Comparison of ENCODE assay signal across 16 cellular contexts in genomic region chr4:98958065-98958464, GRCh38. TPM values are rescaled to one million over a fixed set of nuclear protein-coding genes. Genes with fewer than 3 reads are reported as not detected.
DNase-seq lines count a peak whose midpoint lies in the region; ATAC-seq, FAIRE-seq and TF ChIP-seq lines count a peak whose summit lies in the region.
"Had no signal": no experiment of that assay in that cellular context is flagged by ENCODE, and none has a peak within 500 bp of the region (broad histone marks: within the 10 kb centered on the region; RNA-seq: fewer than 3 reads in every experiment).

No MANE protein-coding gene starts in this region.

- no peak overlapping the region for H3K27ac ChIP-seq in HepG2 (ENCODE audit: extremely low read length, insufficient read depth, low read length)
- no peak overlapping the region for H3K27ac ChIP-seq in right lobe of liver
- no peak overlapping the region for H3K27ac ChIP-seq in osteoblast (ENCODE audit: low read depth, low read length)
- H3K27ac ChIP-seq: BLaER1 treated with 17β-estradiol and CSF1 and Interleukin-3, amounts not matched to agents 10 nM and 100 nM; GM23248; KMS-11 had no signal

- TF ChIP-seq POLR2A in HepG2 (IDR thresholded peaks at IDR 0.05; ENCODE audit: insufficient read depth in 1 of 2, low read depth in 2 of 2, low read length in 2 of 2) (no peak), right lobe of liver (IDR thresholded peaks at IDR 0.05) (no peak)

- H3K27me3 ChIP-seq in HepG2 (ENCODE audit: control insufficient read depth in 1 of 2, insufficient read depth in 2 of 2, low read length in 2 of 2) (no peaks in the 10 kb centered on the region), right lobe of liver (no peaks in the 10 kb centered on the region), osteoblast (ENCODE audit: insufficient read depth, low read length) (no peaks in the 10 kb centered on the region)
- H3K27me3 ChIP-seq: BLaER1 treated with 17β-estradiol and CSF1 and Interleukin-3, amounts not matched to agents 10 nM and 100 nM had no signal

- ATAC-seq in HepG2 (no peak), right lobe of liver (no peak), GM21390 (IDR thresholded peaks at IDR 0.05; ENCODE audit: unreplicated experiment) (peak; percentile 49), HG03097 (IDR thresholded peaks at IDR 0.05; ENCODE audit: low FRiP score, unreplicated experiment) (peak; percentile 57), GM18861 (IDR thresholded peaks at IDR 0.05; ENCODE audit: unreplicated experiment) (no peak)

- TF ChIP-seq RAD21 in HepG2 (CRISPR knock-in tag; IDR thresholded peaks at IDR 0.05) = no peak

- FAIRE-seq in HepG2 (lab: Jason Lieb, UNC) = no peak
- FAIRE-seq: GM12891 had no signal

- H3K9ac ChIP-seq in HepG2 (ENCODE audit: insufficient read depth, low read depth, low read length) = no peak overlapping the region
- H3K9ac ChIP-seq: BLaER1 treated with 17β-estradiol and CSF1 and Interleukin-3, amounts not matched to agents 10 nM and 100 nM; GM23248; KMS-11 had no signal

- intact Hi-C loops in HepG2 (cut with micrococcal nuclease; ENCODE audit: unreplicated experiment) = no loop called here
- intact Hi-C loops in right lobe of liver (cut with DNase I) = no loop called here

- H3K4me2 ChIP-seq in HepG2 (ENCODE audit: low read depth, low read length) = 0 out of 2 replicates have a peak overlapping the region, but pooled peaks have one; percentile 15
- no peak overlapping the region for H3K4me2 ChIP-seq in osteoblast (ENCODE audit: insufficient read depth, low read length)
- H3K4me2 ChIP-seq: BLaER1 treated with 17β-estradiol and CSF1 and Interleukin-3, amounts not matched to agents 10 nM and 100 nM; KMS-11 had no signal

- 48% methylated on average over 2 of the region's 2 CpGs for WGBS in HepG2 (ENCODE audit: low lambda C conversion rate)
- 86% methylated on average over 2 of the region's 2 CpGs for WGBS in right lobe of liver (ENCODE audit: insufficient coverage, low coverage, low lambda C conversion rate, missing lambda C conversion rate)

- BruUV-seq in HepG2 (replicated peaks; lab: Mats Ljungman, UMichigan) = no TSS peak

- H2AFZ ChIP-seq in HepG2 (ENCODE audit: low read length) (no peak overlapping the region), osteoblast (ENCODE audit: low read length) (peak overlapping the region; percentile 59)
- H2AFZ ChIP-seq: GM23248 had no signal

- H3K4me3 ChIP-seq in HepG2 (replicated peaks in 1 of 3; ENCODE audit: insufficient read depth in 1 of 3, low read depth in 2 of 3, low read length in 3 of 3) (no peak overlapping the region), right lobe of liver (no peak overlapping the region), osteoblast (ENCODE audit: insufficient read depth, low read length) (no peak overlapping the region)
- H3K4me3 ChIP-seq: BLaER1 treated with 17β-estradiol and CSF1 and Interleukin-3, amounts not matched to agents 10 nM and 100 nM; GM23248 had no signal

- POLR2A ChIA-PET in HepG2 (lab: Yijun Ruan, JAX) = no interaction called here

- in situ Hi-C loops in HepG2 (cut with HindIII; ENCODE audit: extremely low pct_ligation_motif_present, low pct_unique_long_range_greater_than_20kb) = no loop called here

- H3K4me1 ChIP-seq in HepG2 (ENCODE audit: insufficient read depth, low read length) (no peaks in the 10 kb centered on the region), right lobe of liver (no peaks in the 10 kb centered on the region), osteoblast (ENCODE audit: insufficient read depth, low read length) (no peaks in the 10 kb centered on the region)
- H3K4me1 ChIP-seq: BLaER1 treated with 17β-estradiol and CSF1 and Interleukin-3, amounts not matched to agents 10 nM and 100 nM had no signal

- TF ChIP-seq EP300 in HepG2 (IDR thresholded peaks at IDR 0.05; ENCODE audit: low read depth in 2 of 2, low read length in 2 of 2) (no peak), HepG2 (CRISPR knock-in tag; IDR thresholded peaks at IDR 0.05; ENCODE audit: borderline replicate concordance) (no peak)

- H3K36me3 ChIP-seq in HepG2 (replicated peaks in 1 of 2; ENCODE audit: control insufficient read depth in 1 of 2, insufficient read depth in 2 of 2, low read length in 2 of 2) = no peaks in the 10 kb centered on the region
- H3K36me3 ChIP-seq in right lobe of liver = no peaks in the 10 kb centered on the region
- no peaks in the 10 kb centered on the region for H3K36me3 ChIP-seq in osteoblast (ENCODE audit: insufficient read depth, low read length)
- H3K36me3 ChIP-seq: BLaER1 treated with 17β-estradiol and CSF1 and Interleukin-3, amounts not matched to agents 10 nM and 100 nM had no signal

- TF ChIP-seq CTCF in HepG2 (CRISPR knock-in tag; IDR thresholded peaks at IDR 0.05) (no peak), right lobe of liver (IDR thresholded peaks at IDR 0.05) (no peak), osteoblast (IDR thresholded peaks at IDR 0.05; ENCODE audit: extremely low read depth, low read depth, low read length) (no peak)

- H3K9me3 ChIP-seq in HepG2 (ENCODE audit: low read length) (no peaks in the 10 kb centered on the region), right lobe of liver (no peaks in the 10 kb centered on the region), osteoblast (ENCODE audit: low read depth, low read length) (no peaks in the 10 kb centered on the region)
- H3K9me3 ChIP-seq: BLaER1 treated with 17β-estradiol and CSF1 and Interleukin-3, amounts not matched to agents 10 nM and 100 nM had no signal

- DNase-seq in HepG2 (ENCODE audit: low spot score) (no peak), right lobe of liver (no peak), osteoblast (ENCODE audit: insufficient read length, low spot score, missing footprints) (no peak), HuH-7.5 (ENCODE audit: low spot score) (no peak)
- DNase-seq in activated effector memory CD4-positive, alpha-beta T cell treated with Interleukin-2 at 50 U/mL for 16 hours = no peak
- DNase-seq: 8988T, ACHN, DMS53, GM23248, H7 had no signal

- H4K20me1 ChIP-seq in HepG2 (ENCODE audit: insufficient read depth, low read length) (no peaks in the 10 kb centered on the region), osteoblast (ENCODE audit: insufficient read depth, low read length) (no peaks in the 10 kb centered on the region)
- H4K20me1 ChIP-seq: BLaER1 treated with 17β-estradiol and CSF1 and Interleukin-3, amounts not matched to agents 10 nM and 100 nM had no signal

- H3K79me2 ChIP-seq in HepG2 (ENCODE audit: insufficient read depth, low read length) (no peaks in the 10 kb centered on the region), osteoblast (ENCODE audit: insufficient read depth, low read length) (no peaks in the 10 kb centered on the region)

- CTCF ChIA-PET in HepG2 (lab: Yijun Ruan, JAX; ENCODE audit: low intra/inter-chr PET ratio, low total read pairs) = no interaction called here

RNA-seq across cellular contexts. Expression of gene EIF4E, which starts 29.1 kb away (rescaled TPM):
- total RNA-seq in HepG2 (2016; rRNA removed; fragmentation: Illumina TruSeq; extraction: Trizol) (194 and 288 TPM in 2 replicates), right lobe of liver (10 to 100 TPM; 28.4 to 48.8 (median 34.3) TPM), osteoblast (94.9 and 105 TPM in 2 replicates)
- total RNA-seq in HepG2 (2016; cell fraction: cytosol; rRNA removed; fragmentation: Illumina TruSeq; extraction: Trizol; ENCODE audit: low read depth) = 40.9 and 48.1 TPM in 2 replicates
- total RNA-seq in HepG2 (2016; cell fraction: insoluble cytoplasmic fraction; rRNA removed; fragmentation: Illumina TruSeq; extraction: Trizol) = 189 and 288 TPM in 2 replicates
- 81.4 and 95.8 TPM in 2 replicates for total RNA-seq in HepG2 (2016; cell fraction: membrane; rRNA removed; fragmentation: Illumina TruSeq; extraction: Trizol)
- 82.9 and 99.3 TPM in 2 replicates for total RNA-seq in HepG2 (2016; cell fraction: nucleus; rRNA removed; fragmentation: Illumina TruSeq; extraction: Trizol)
- polyA plus RNA-seq in HepG2 (2011; rRNA removed) = 37.1 and 50.8 TPM in 2 replicates
- 26.0 and 35.9 TPM in 2 replicates for polyA plus RNA-seq in HepG2 (2011; cell fraction: cytosol; rRNA removed)
- 15.4 and 20.2 TPM in 2 replicates for polyA plus RNA-seq in HepG2 (2011; cell fraction: nucleus; rRNA removed)
- polyA plus RNA-seq in HepG2 (2012) = 53.5 and 67.1 TPM in 2 replicates
- 13.9 and 17.2 TPM in 2 replicates for polyA plus RNA-seq in HepG2 (2016; cell fraction: cytosol; fragmentation: Illumina TruSeq; extraction: Trizol; ENCODE audit: low read depth)
- 202 and 240 TPM in 2 replicates for polyA plus RNA-seq in HepG2 (2016; cell fraction: insoluble cytoplasmic fraction; fragmentation: Illumina TruSeq; extraction: Trizol; ENCODE audit: low read depth)
- 27.3 and 34.3 TPM in 2 replicates for polyA plus RNA-seq in HepG2 (2016; cell fraction: membrane; fragmentation: Illumina TruSeq; extraction: Trizol; ENCODE audit: low read depth)
- 73.4 and 87.3 TPM in 2 replicates for polyA plus RNA-seq in HepG2 (2016; cell fraction: nucleus; fragmentation: Illumina TruSeq; extraction: Trizol; ENCODE audit: insufficient read depth, low read depth)
- 17.0 and 19.1 TPM in 2 replicates for polyA minus RNA-seq in HepG2 (2011; rRNA and poly(A)+ RNA removed; ENCODE audit: low replicate concordance)
- 66.1 and 67.1 TPM in 2 replicates for polyA minus RNA-seq in HepG2 (2011; cell fraction: cytosol; rRNA and poly(A)+ RNA removed)
- polyA minus RNA-seq in HepG2 (2011; cell fraction: nucleus; rRNA and poly(A)+ RNA removed) = 70.2 and 70.7 TPM in 2 replicates

RNA-seq across cellular contexts. Expression of gene METAP1, which starts 37.5 kb away (rescaled TPM):
- total RNA-seq in HepG2 (2016; rRNA removed; fragmentation: Illumina TruSeq; extraction: Trizol) (44.9 and 64.9 TPM in 2 replicates), right lobe of liver (10 to 100 TPM; 12.4 to 16.8 (median 14.9) TPM), osteoblast (48.6 and 52.8 TPM in 2 replicates)
- total RNA-seq in HepG2 (2016; cell fraction: cytosol; rRNA removed; fragmentation: Illumina TruSeq; extraction: Trizol; ENCODE audit: low read depth) = 8.5 and 8.7 TPM in 2 replicates
- total RNA-seq in HepG2 (2016; cell fraction: insoluble cytoplasmic fraction; rRNA removed; fragmentation: Illumina TruSeq; extraction: Trizol) = 45.2 and 57.5 TPM in 2 replicates
- total RNA-seq in HepG2 (2016; cell fraction: membrane; rRNA removed; fragmentation: Illumina TruSeq; extraction: Trizol) = 25.3 and 33.1 TPM in 2 replicates
- total RNA-seq in HepG2 (2016; cell fraction: nucleus; rRNA removed; fragmentation: Illumina TruSeq; extraction: Trizol) = 45.5 and 49.9 TPM in 2 replicates
- polyA plus RNA-seq in HepG2 (2011; rRNA removed) = 39.1 and 53.5 TPM in 2 replicates
- 34.1 and 44.5 TPM in 2 replicates for polyA plus RNA-seq in HepG2 (2011; cell fraction: cytosol; rRNA removed)
- 33.0 and 39.6 TPM in 2 replicates for polyA plus RNA-seq in HepG2 (2011; cell fraction: nucleus; rRNA removed)
- 72.1 and 96.8 TPM in 2 replicates for polyA plus RNA-seq in HepG2 (2012)
- 5.6 and 11.0 TPM in 2 replicates for polyA plus RNA-seq in HepG2 (2016; cell fraction: cytosol; fragmentation: Illumina TruSeq; extraction: Trizol; ENCODE audit: low read depth)
- polyA plus RNA-seq in HepG2 (2016; cell fraction: insoluble cytoplasmic fraction; fragmentation: Illumina TruSeq; extraction: Trizol; ENCODE audit: low read depth) = 71.3 and 71.6 TPM in 2 replicates
- polyA plus RNA-seq in HepG2 (2016; cell fraction: membrane; fragmentation: Illumina TruSeq; extraction: Trizol; ENCODE audit: low read depth) = 21.0 and 26.3 TPM in 2 replicates
- 63.4 and 65.6 TPM in 2 replicates for polyA plus RNA-seq in HepG2 (2016; cell fraction: nucleus; fragmentation: Illumina TruSeq; extraction: Trizol; ENCODE audit: insufficient read depth, low read depth)
- 59.9 and 94.0 TPM in 2 replicates for polyA minus RNA-seq in HepG2 (2011; rRNA and poly(A)+ RNA removed; ENCODE audit: low replicate concordance)
- 41.7 and 52.1 TPM in 2 replicates for polyA minus RNA-seq in HepG2 (2011; cell fraction: cytosol; rRNA and poly(A)+ RNA removed)
- 85.4 and 89.1 TPM in 2 replicates for polyA minus RNA-seq in HepG2 (2011; cell fraction: nucleus; rRNA and poly(A)+ RNA removed)

Comparison
In these comparisons a context has a peak if more than half of its experiments do, and no peak if none do; other contexts are left out.
1. ATAC-seq: peak in GM21390 (single experiment) and HG03097 (single experiment); none in HepG2 (single experiment), right lobe of liver (0 of 4) and GM18861 (single experiment).